ENCODE assay signal across 21 cellular contexts in the genomic region with DNA sequence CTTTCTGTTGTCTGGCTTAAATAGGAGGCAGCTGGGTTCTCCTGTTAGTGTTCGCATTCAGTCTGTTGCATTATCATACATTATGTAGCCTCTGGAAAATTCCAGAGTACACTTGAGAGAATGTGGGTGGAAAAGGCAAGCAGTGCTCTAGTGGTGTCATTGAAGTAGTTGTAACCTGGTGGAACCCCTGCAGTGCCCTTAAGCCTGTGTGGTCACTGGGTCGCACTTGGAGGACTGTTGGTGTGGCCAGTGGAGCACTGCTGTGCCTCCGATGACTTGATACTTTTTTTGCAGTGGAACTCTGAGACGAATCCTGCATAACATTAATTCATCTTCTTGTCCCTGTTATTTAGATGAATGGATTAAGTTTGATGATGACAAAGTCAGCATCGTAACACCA. TPM values are rescaled to one million over a fixed set of nuclear protein-coding genes. Genes with fewer than 3 reads are reported as not detected.
DNase-seq lines count a peak whose midpoint lies in the region; ATAC-seq and TF ChIP-seq lines count a peak whose summit lies in the region.
"Had no signal": no experiment of that assay in that cellular context is flagged by ENCODE, and none has a peak within 500 bp of the region (broad histone marks: within the 10 kb centered on the region; RNA-seq: fewer than 3 reads in every experiment).

No MANE protein-coding gene starts in this region.

- H3K23ac ChIP-seq in H9 (ENCODE audit: insufficient read length, low read depth, low read length) (no peak overlapping the region), trophoblast cell (ENCODE audit: low read length) (no peak overlapping the region)

- no peak overlapping the region for H4K5ac ChIP-seq in H9 (ENCODE audit: insufficient read length, low read depth, low read length)

- peak overlapping the region; percentile 43 for H3K27ac Mint-ChIP-seq in activated naive CD4-positive, alpha-beta T cell treated with anti-CD3 and anti-CD28 coated beads, Interleukin-2, amount 50 U/mL, for 24 hours
- H3K27ac Mint-ChIP-seq in activated naive CD4-positive, alpha-beta T cell treated with anti-CD3 and anti-CD28 coated beads, Interleukin-2, amount 10 ng/mL, durations not matched to agents 7 days and 5 days: no peak overlapping the region
- H3K27ac Mint-ChIP-seq in H9 (peak overlapping the region in 2 of 3 experiments; percentile 34 to 65; a peak in 4 of 7 replicates), endodermal cell (no peak overlapping the region)
- H3K27ac Mint-ChIP-seq: B cell, CD14-positive monocyte had no signal

- H2BK12ac ChIP-seq in H9 (ENCODE audit: insufficient read length, low read depth, low read length) (no peak overlapping the region), trophoblast cell (ENCODE audit: low read length) (no peak overlapping the region)

- no peak overlapping the region for H3T11ph ChIP-seq in H9 (ENCODE audit: low read length)

- H3K4me2 ChIP-seq in H9 (ENCODE audit: insufficient read depth, insufficient read length, low read length) (no peak overlapping the region), trophoblast cell (ENCODE audit: low read length) (no peak overlapping the region)
- H3K4me2 ChIP-seq: A549 had no signal

- H3K79me2 ChIP-seq in H9 (ENCODE audit: insufficient read depth, low read length) (no peaks in the 10 kb centered on the region), trophoblast cell (ENCODE audit: control insufficient read depth, insufficient read depth, low read length, poor library complexity) (no peaks in the 10 kb centered on the region)

- no peak overlapping the region for H2BK20ac ChIP-seq in H9 (ENCODE audit: low read depth, low read length, poor library complexity, severe bottlenecking)

- no peaks in the 10 kb centered on the region for H4K20me1 ChIP-seq in H9 (ENCODE audit: control insufficient read depth, insufficient read depth, insufficient read length)

- DNase-seq in activated naive CD4-positive, alpha-beta T cell treated with anti-CD3 and anti-CD28 coated beads, Interleukin-2, amount 10 ng/mL, durations not matched to agents 7 days and 5 days: no peak
- no peak for DNase-seq in H9
- peak; percentile 53 for DNase-seq in endodermal cell
- no peak for DNase-seq in trophoblast cell
- DNase-seq in left ventricle myocardium superior: no peak
- no peak for DNase-seq in GM03348 (ENCODE audit: low spot score)
- DNase-seq in ascending aorta (ENCODE audit: low spot score in 2 of 2): no peak
- DNase-seq: DMS53, GDM1, HCEC 1CT, NCI-H1105, NCI-H146, NCI-H2029, NCI-H226, NCI-H510A treated with DMSO at 0.1 percent for 48 hours, NCI-H748 treated with DMSO at 0.1 percent for 48 hours had no signal

- peaks cover 14% of the 10 kb centered on the region for H3K4me1 Mint-ChIP-seq in activated naive CD4-positive, alpha-beta T cell treated with anti-CD3 and anti-CD28 coated beads, Interleukin-2, amount 50 U/mL, for 24 hours
- H3K4me1 Mint-ChIP-seq in activated naive CD4-positive, alpha-beta T cell treated with anti-CD3 and anti-CD28 coated beads, Interleukin-2, amount 10 ng/mL, durations not matched to agents 7 days and 5 days: no peaks in the 10 kb centered on the region
- peaks cover 24 to 27% of the 10 kb centered on the region in 2 experiments for H3K4me1 Mint-ChIP-seq in H9
- peaks cover 9% of the 10 kb centered on the region for H3K4me1 Mint-ChIP-seq in endodermal cell
- H3K4me1 Mint-ChIP-seq: B cell, CD14-positive monocyte had no signal

- H4K8ac ChIP-seq in H9 (replicated peaks; ENCODE audit: insufficient read length, low read depth, low read length) (no peak overlapping the region), trophoblast cell (ENCODE audit: low read depth, low read length) (no peak overlapping the region)

- H3K18ac ChIP-seq in H9 (ENCODE audit: insufficient read length, low read depth, low read length) (no peak overlapping the region), trophoblast cell (ENCODE audit: low read length) (peak overlapping the region; percentile 59)

- H3K36me3 ChIP-seq in endodermal cell (ENCODE audit: control insufficient read depth, insufficient read depth, low read length) (peaks cover 83% of the 10 kb centered on the region), trophoblast cell (ENCODE audit: control insufficient read depth in 1 of 2, insufficient read depth in 2 of 2, low read length in 2 of 2) (peaks cover 11 to 27% of the 10 kb centered on the region in 2 experiments), ascending aorta (peaks cover 46 to 63% of the 10 kb centered on the region in 2 donors)

- H3K4me3 Mint-ChIP-seq in activated naive CD4-positive, alpha-beta T cell treated with anti-CD3 and anti-CD28 coated beads, Interleukin-2, amount 50 U/mL, for 24 hours: no peak overlapping the region
- H3K4me3 Mint-ChIP-seq in activated naive CD4-positive, alpha-beta T cell treated with anti-CD3 and anti-CD28 coated beads, Interleukin-2, amount 10 ng/mL, durations not matched to agents 7 days and 5 days: no peak overlapping the region
- no peak overlapping the region for H3K4me3 Mint-ChIP-seq in H9
- no peak overlapping the region for H3K4me3 Mint-ChIP-seq in endodermal cell
- H3K4me3 Mint-ChIP-seq: B cell, CD14-positive monocyte, IgD-negative memory B cell had no signal

- no peak overlapping the region for H2BK15ac ChIP-seq in H9 (ENCODE audit: low read depth, low read length)

- H3K36me3 Mint-ChIP-seq in activated naive CD4-positive, alpha-beta T cell treated with anti-CD3 and anti-CD28 coated beads, Interleukin-2, amount 50 U/mL, for 24 hours: peaks cover 32% of the 10 kb centered on the region
- H3K36me3 Mint-ChIP-seq in activated naive CD4-positive, alpha-beta T cell treated with anti-CD3 and anti-CD28 coated beads, Interleukin-2, amount 10 ng/mL, durations not matched to agents 7 days and 5 days: peaks cover 57% of the 10 kb centered on the region
- H3K36me3 Mint-ChIP-seq in H9 (ENCODE audit: insufficient read depth in 1 of 3, low read depth in 3 of 3) (peaks cover 31 to 59% (median 51%) of the 10 kb centered on the region in 3 experiments; a peak in 6 of 7 replicates), endodermal cell (ENCODE audit: low read depth) (peaks cover 70% of the 10 kb centered on the region)

- H2BK5ac ChIP-seq in H9 (ENCODE audit: insufficient read length, low read length) (no peak overlapping the region), trophoblast cell (ENCODE audit: low read depth, low read length, poor library complexity) (no peak overlapping the region)

- H3K4me3 ChIP-seq in endodermal cell (ENCODE audit: low read length) (no peak overlapping the region), trophoblast cell (ENCODE audit: low read depth, low read length) (no peak overlapping the region), ascending aorta (no peak overlapping the region)
- H3K4me3 ChIP-seq: A549 had no signal

- no CpG with 5 or more reads among the region's 5 CpGs for WGBS in H9 (ENCODE audit: extremely low coverage, insufficient read length, low lambda C conversion rate)
- WGBS in endodermal cell (ENCODE audit: insufficient coverage in 1 of 2, insufficient read length in 1 of 2), 2 experiments: 93 to 100% methylated on average over 1 to 5 of the region's 5 CpGs
- WGBS in trophoblast cell (ENCODE audit: extremely low coverage, insufficient coverage, insufficient read length): no CpG with 5 or more reads among the region's 5 CpGs

- intact Hi-C loops in left ventricle myocardium superior (cut with micrococcal nuclease): no loop called here
- intact Hi-C loops in ascending aorta (cut with DNase I): no loop called here

- TF ChIP-seq CTCF in H9 (conservative IDR thresholded peaks at IDR 0.05) (no peak), endodermal cell (conservative IDR thresholded peaks at IDR 0.05) (no peak), ascending aorta (IDR thresholded peaks at IDR 0.05) (no peak)

- H3K9ac ChIP-seq in H9 (ENCODE audit: extremely low read depth, insufficient read length, low read length) (no peak overlapping the region), endodermal cell (ENCODE audit: extremely low read depth, low read length, poor library complexity, severe bottlenecking) (no peak overlapping the region), trophoblast cell (ENCODE audit: low read length) (no peak overlapping the region)

- no peak overlapping the region for H3K4ac ChIP-seq in H9 (ENCODE audit: low read depth, low read length)
- no peak overlapping the region for H3K4ac ChIP-seq in trophoblast cell (ENCODE audit: low read depth, low read length)

- CTCF ChIA-PET in activated naive CD4-positive, alpha-beta T cell treated with anti-CD3 and anti-CD28 coated beads, Interleukin-2, amount 10 ng/mL, durations not matched to agents 7 days and 5 days (lab: Charles Lee): no interaction called here

- H2AK5ac ChIP-seq in H9 (ENCODE audit: insufficient read length, low read length) (no peak overlapping the region), trophoblast cell (ENCODE audit: low read length) (no peak overlapping the region)

- H4K12ac ChIP-seq in trophoblast cell (ENCODE audit: low read depth, low read length): no peak overlapping the region

- H3K27ac ChIP-seq in H9 (ENCODE audit: insufficient read length, low read depth, low read length) (no peak overlapping the region), endodermal cell (ENCODE audit: low read depth, low read length) (no peak overlapping the region), trophoblast cell (ENCODE audit: low read depth, low read length) (no peak overlapping the region), ascending aorta (no peak overlapping the region)
- H3K27ac ChIP-seq: A549 had no signal

- H2BK120ac ChIP-seq in H9 (ENCODE audit: low read depth, low read length, poor library complexity, severe bottlenecking): no peak overlapping the region
- no peak overlapping the region for H2BK120ac ChIP-seq in trophoblast cell (ENCODE audit: insufficient read depth, low read length, poor library complexity)

- H3K27me3 ChIP-seq in H9 (ENCODE audit: insufficient read depth, low read length) (no peaks in the 10 kb centered on the region), endodermal cell (ENCODE audit: control insufficient read depth, insufficient read depth, low read length, poor library complexity, severe bottlenecking) (no peaks in the 10 kb centered on the region), trophoblast cell (ENCODE audit: insufficient read depth, low read length) (no peaks in the 10 kb centered on the region), ascending aorta (no peaks in the 10 kb centered on the region)

- H3K14ac ChIP-seq in H9 (ENCODE audit: insufficient read depth, low read length) (no peak overlapping the region), trophoblast cell (ENCODE audit: low read length) (no peak overlapping the region)

- H3K79me1 ChIP-seq in H9 (ENCODE audit: insufficient read depth, low read depth, low read length, poor library complexity, severe bottlenecking) (no peaks in the 10 kb centered on the region), trophoblast cell (ENCODE audit: low read length) (no peaks in the 10 kb centered on the region)

- H2AFZ ChIP-seq in H9 (ENCODE audit: low read length) (no peak overlapping the region), trophoblast cell (ENCODE audit: insufficient read depth, low read length, poor library complexity) (no peak overlapping the region)

- H3K4me1 ChIP-seq in H9 (ENCODE audit: insufficient read depth, low read length) (no peaks in the 10 kb centered on the region; the same call in 1 of the 2 replicates), endodermal cell (ENCODE audit: control insufficient read depth, insufficient read depth, low read length) (no peaks in the 10 kb centered on the region), trophoblast cell (ENCODE audit: control insufficient read depth in 1 of 2, insufficient read depth in 2 of 2, low read length in 2 of 2) (no peaks in the 10 kb centered on the region), ascending aorta (no peaks in the 10 kb centered on the region)
- H3K4me1 ChIP-seq: A549 had no signal

- H3K9me3 ChIP-seq in H9 (ENCODE audit: control insufficient read depth, low read depth, low read length) (no peaks in the 10 kb centered on the region), endodermal cell (ENCODE audit: control insufficient read depth, low read length) (no peaks in the 10 kb centered on the region), trophoblast cell (ENCODE audit: insufficient read depth, low read depth, low read length) (no peaks in the 10 kb centered on the region), ascending aorta (no peaks in the 10 kb centered on the region)
- H3K9me3 ChIP-seq: A549 had no signal

- no peaks in the 10 kb centered on the region for H3K9me3 Mint-ChIP-seq in activated naive CD4-positive, alpha-beta T cell treated with anti-CD3 and anti-CD28 coated beads, Interleukin-2, amount 50 U/mL, for 24 hours
- H3K9me3 Mint-ChIP-seq in activated naive CD4-positive, alpha-beta T cell treated with anti-CD3 and anti-CD28 coated beads, Interleukin-2, amount 10 ng/mL, durations not matched to agents 7 days and 5 days: no peaks in the 10 kb centered on the region
- H3K9me3 Mint-ChIP-seq in H9 (no peaks in the 10 kb centered on the region), endodermal cell (no peaks in the 10 kb centered on the region)
- H3K9me3 Mint-ChIP-seq: CD14-positive monocyte, IgD-negative memory B cell had no signal

- H3K23me2 ChIP-seq in H9 (ENCODE audit: insufficient read length, low read depth, low read length, poor library complexity, severe bottlenecking): no peaks in the 10 kb centered on the region

- no peak overlapping the region for H4K91ac ChIP-seq in H9 (ENCODE audit: insufficient read length, low read depth, low read length)
- H4K91ac ChIP-seq in trophoblast cell (ENCODE audit: low read depth, low read length): no peak overlapping the region

- no peaks in the 10 kb centered on the region for H3K27me3 Mint-ChIP-seq in activated naive CD4-positive, alpha-beta T cell treated with anti-CD3 and anti-CD28 coated beads, Interleukin-2, amount 50 U/mL, for 24 hours
- no peaks in the 10 kb centered on the region for H3K27me3 Mint-ChIP-seq in activated naive CD4-positive, alpha-beta T cell treated with anti-CD3 and anti-CD28 coated beads, Interleukin-2, amount 10 ng/mL, durations not matched to agents 7 days and 5 days
- H3K27me3 Mint-ChIP-seq in H9 (ENCODE audit: low read depth) (no peaks in the 10 kb centered on the region), endodermal cell (ENCODE audit: insufficient read depth) (no peaks in the 10 kb centered on the region)
- H3K27me3 Mint-ChIP-seq: B cell, IgD-negative memory B cell had no signal

- no peak overlapping the region for H3K56ac ChIP-seq in H9 (ENCODE audit: insufficient read length, low read depth, low read length)

- no peak for ATAC-seq in left ventricle myocardium superior
- ATAC-seq: A549 had no signal

RNA-seq across cellular contexts. Expression of gene USP14, which starts 52.4 kb away (rescaled TPM):
- total RNA-seq in H9 (2021): 92.1 and 94.0 TPM in 2 replicates
- total RNA-seq in endodermal cell: 10 to 100 TPM; 76.2 to 92.4 TPM
- polyA plus RNA-seq in endodermal cell (2013, experiment 1 of 2): 75.7 TPM
- 76.1 TPM for polyA plus RNA-seq in endodermal cell (2013, experiment 2 of 2)
- 51.7 and 54.8 TPM in 2 replicates for polyA plus RNA-seq in trophoblast cell (2013)
- 48.3 TPM for total RNA-seq in left ventricle myocardium superior
- total RNA-seq in ascending aorta: 9.7 TPM

RNA-seq across cellular contexts. Expression of gene THOC1, which starts 57.1 kb away (rescaled TPM):
- total RNA-seq in H9 (2021): 64.0 and 74.5 TPM in 2 replicates
- 10 to 100 TPM; 81.8 to 99.6 TPM for total RNA-seq in endodermal cell
- 80.1 TPM for polyA plus RNA-seq in endodermal cell (2013, experiment 1 of 2)
- 78.2 TPM for polyA plus RNA-seq in endodermal cell (2013, experiment 2 of 2)
- polyA plus RNA-seq in trophoblast cell (2013): 20.9 and 23.1 TPM in 2 replicates
- total RNA-seq in left ventricle myocardium superior: 12.4 TPM
- 12.0 TPM for total RNA-seq in ascending aorta

Comparison
In these comparisons a context has a peak if more than half of its experiments do, and no peak if none do; other contexts are left out.
1. H3K27ac Mint-ChIP-seq: peak in activated naive CD4-positive, alpha-beta T cell treated with anti-CD3 and anti-CD28 coated beads, Interleukin-2, amount 50 U/mL, for 24 hours (single experiment) and H9 (2 of 3); none in activated naive CD4-positive, alpha-beta T cell treated with anti-CD3 and anti-CD28 coated beads, Interleukin-2, amount 10 ng/mL, durations not matched to agents 7 days and 5 days (single experiment) and endodermal cell (single experiment).